Comparison of ENCODE assay signal across 1 cellular context in genomic region chr14:60723218-60724079, GRCh38.
TF ChIP-seq lines count a peak whose summit lies in the region.

No MANE protein-coding gene starts in this region.

TF ChIP-seq in HepG2, 621 proteins besides CTCF, POLR2A, EP300 and RAD21 (continued from another document and continues in another):
- TF ChIP-seq REST (IDR thresholded peaks at IDR 0.05; ENCODE audit: borderline replicate concordance in 1 of 2, low read depth in 1 of 2, low read length in 2 of 2) (no peak), ZNF891 (CRISPR knock-in tag; IDR thresholded peaks at IDR 0.05) (peak; percentile 75), RFX5 (IDR thresholded peaks at IDR 0.05; ENCODE audit: low read depth, low read length) (no peak), ZBTB8A (CRISPR knock-in tag; IDR thresholded peaks at IDR 0.05; ENCODE audit: borderline replicate concordance, low read depth) (no peak), HMGXB3 (CRISPR knock-in tag; IDR thresholded peaks at IDR 0.05; ENCODE audit: borderline replicate concordance) (peak; percentile 16; the same call in 1 of the 2 replicates), SIN3B (IDR thresholded peaks at IDR 0.05; ENCODE audit: low read length) (no peak), ZNF44 (CRISPR knock-in tag; IDR thresholded peaks at IDR 0.05) (no peak), DPF2 (CRISPR knock-in tag; IDR thresholded peaks at IDR 0.05; ENCODE audit: borderline replicate concordance, low read depth) (no peak), ZNF749 (CRISPR knock-in tag; IDR thresholded peaks at IDR 0.05; ENCODE audit: borderline replicate concordance) (no peak), TAF15 (IDR thresholded peaks at IDR 0.05; ENCODE audit: low read depth, low read length, poor library complexity, severe bottlenecking) (no peak), TEAD2 (CRISPR knock-in tag; IDR thresholded peaks at IDR 0.05) (no peak), STAG1 (CRISPR knock-in tag; IDR thresholded peaks at IDR 0.05) (peak; percentile 10; the same call in 1 of the 2 replicates), PAXIP1 (CRISPR knock-in tag; conservative IDR thresholded peaks at IDR 0.05) (no peak; the same call in 1 of the 2 replicates), TFDP2 (CRISPR knock-in tag; IDR thresholded peaks at IDR 0.05) (no peak), ZNF407 (CRISPR knock-in tag; IDR thresholded peaks at IDR 0.05; ENCODE audit: not compliant biosample characterization) (peak; percentile 27), ZSCAN5A (CRISPR knock-in tag; IDR thresholded peaks at IDR 0.05; ENCODE audit: borderline replicate concordance) (0 out of 2 replicates have a peak, but pooled peaks have one; percentile 6), ELF3 (CRISPR knock-in tag; IDR thresholded peaks at IDR 0.05) (peak; percentile 2; the same call in 1 of the 2 replicates), SOX5 (CRISPR knock-in tag; IDR thresholded peaks at IDR 0.05; ENCODE audit: borderline replicate concordance) (no peak), POLR2AphosphoS5 (IDR thresholded peaks at IDR 0.05; ENCODE audit: low read depth, low read length) (no peak), MAF1 (CRISPR knock-in tag; IDR thresholded peaks at IDR 0.05; ENCODE audit: borderline replicate concordance) (no peak), TRIM24 (CRISPR knock-in tag; IDR thresholded peaks at IDR 0.05) (no peak), RBM39 (IDR thresholded peaks at IDR 0.05; ENCODE audit: low read depth, low read length, poor library complexity, severe bottlenecking) (no peak), AHR (CRISPR knock-in tag; IDR thresholded peaks at IDR 0.05) (no peak)
